ENCODE assay signal across 23 cellular contexts in genomic region chr20:31816221-31816620, GRCh38. TPM values are rescaled to one million over a fixed set of nuclear protein-coding genes. Genes with fewer than 3 reads are reported as not detected.
"Had no signal": no experiment of that assay in that cellular context is flagged by ENCODE, and none has a peak within 500 bp of the region (broad histone marks: within the 10 kb centered on the region; RNA-seq: fewer than 3 reads in every experiment).

No MANE protein-coding gene starts in this region.

- ATAC-seq: activated CD8-positive, alpha-beta T cell treated with anti-CD3 and anti-CD28 coated beads for 36 hours; activated T-cell treated with anti-CD3 and anti-CD28 coated beads, Interleukin-2, amount 50 U/mL, for 4 hours; effector memory CD8-positive, alpha-beta T cell; stimulated activated effector memory CD8-positive, alpha-beta T cell treated with anti-CD3 and anti-CD28 coated beads, Interleukin-12 subunit alpha, Interleukin-12 subunit beta, amount 100 ng/mL, for 72 hours had no signal

- H3K27ac ChIP-seq: brain microvascular endothelial cell, transverse colon, vagina had no signal

- DNase-seq: activated CD4-positive, alpha-beta T cell treated with anti-CD3 and anti-CD28 coated beads for 4 hours; activated CD8-positive, alpha-beta T cell treated with anti-CD3 and anti-CD28 coated beads for 36 hours; activated effector memory CD4-positive, alpha-beta T cell treated with Interleukin-2 at 50 U/mL for 16 hours; activated T-cell treated with anti-CD3 and anti-CD28 coated beads, Interleukin-2, amount 50 U/mL, for 4 hours; amniotic stem cell; brain microvascular endothelial cell; dermis blood vessel endothelial cell; effector memory CD8-positive, alpha-beta T cell; foreskin melanocyte; heart left ventricle; stimulated activated CD4-positive, alpha-beta T cell treated with anti-CD3 and anti-CD28 coated beads, Interleukin-12 subunit alpha, Interleukin-12 subunit beta, amount 100 ng/mL, for 4 hours; stimulated activated CD4-positive, alpha-beta T cell treated with anti-CD3 and anti-CD28 coated beads, Interleukin-2, amount 100 ng/mL, for 24 hours; T-helper 2 cell had no signal

- H3K27me3 Mint-ChIP-seq: activated CD8-positive, alpha-beta T cell treated with anti-CD3 and anti-CD28 coated beads for 36 hours; activated naive CD4-positive, alpha-beta T cell treated with anti-CD3 and anti-CD28 coated beads, Interleukin-2, amount 50 U/mL, for 24 hours; central memory CD8-positive, alpha-beta T cell; effector memory CD8-positive, alpha-beta T cell had no signal

- H3K4me3 Mint-ChIP-seq: activated CD8-positive, alpha-beta T cell treated with anti-CD3 and anti-CD28 coated beads for 36 hours; activated naive CD4-positive, alpha-beta T cell treated with anti-CD3 and anti-CD28 coated beads, Interleukin-2, amount 50 U/mL, for 24 hours; activated T-cell treated with anti-CD3 and anti-CD28 coated beads, Interleukin-2, amount 50 U/mL, for 4 hours; central memory CD8-positive, alpha-beta T cell; effector memory CD8-positive, alpha-beta T cell; mesothelial cell of epicardium; stimulated activated effector memory CD8-positive, alpha-beta T cell treated with anti-CD3 and anti-CD28 coated beads, Interleukin-12 subunit alpha, Interleukin-12 subunit beta, amount 100 ng/mL, for 72 hours; WTC11 had no signal

- H3K9me3 Mint-ChIP-seq: activated CD8-positive, alpha-beta T cell treated with anti-CD3 and anti-CD28 coated beads for 36 hours; activated naive CD4-positive, alpha-beta T cell treated with anti-CD3 and anti-CD28 coated beads, Interleukin-2, amount 50 U/mL, for 24 hours; activated T-cell treated with anti-CD3 and anti-CD28 coated beads, Interleukin-2, amount 50 U/mL, for 4 hours; central memory CD8-positive, alpha-beta T cell; effector memory CD8-positive, alpha-beta T cell; mesothelial cell of epicardium; stimulated activated effector memory CD8-positive, alpha-beta T cell treated with anti-CD3 and anti-CD28 coated beads, Interleukin-12 subunit alpha, Interleukin-12 subunit beta, amount 100 ng/mL, for 72 hours; WTC11 had no signal

- H3K27ac Mint-ChIP-seq: activated CD8-positive, alpha-beta T cell treated with anti-CD3 and anti-CD28 coated beads for 36 hours; activated naive CD4-positive, alpha-beta T cell treated with anti-CD3 and anti-CD28 coated beads, Interleukin-2, amount 50 U/mL, for 24 hours; effector memory CD8-positive, alpha-beta T cell; mesothelial cell of epicardium; stimulated activated effector memory CD8-positive, alpha-beta T cell treated with anti-CD3 and anti-CD28 coated beads, Interleukin-12 subunit alpha, Interleukin-12 subunit beta, amount 100 ng/mL, for 72 hours; WTC11 had no signal

- H3K36me3 ChIP-seq: brain microvascular endothelial cell, heart left ventricle, transverse colon, vagina had no signal

- H3K9me3 ChIP-seq: heart left ventricle, transverse colon, vagina had no signal

- H3K4me1 Mint-ChIP-seq: activated naive CD4-positive, alpha-beta T cell treated with anti-CD3 and anti-CD28 coated beads, Interleukin-2, amount 50 U/mL, for 24 hours; central memory CD8-positive, alpha-beta T cell; stimulated activated effector memory CD8-positive, alpha-beta T cell treated with anti-CD3 and anti-CD28 coated beads, Interleukin-12 subunit alpha, Interleukin-12 subunit beta, amount 100 ng/mL, for 72 hours had no signal

- H3K36me3 Mint-ChIP-seq: activated naive CD4-positive, alpha-beta T cell treated with anti-CD3 and anti-CD28 coated beads, Interleukin-2, amount 50 U/mL, for 24 hours; mesothelial cell of epicardium; stimulated activated effector memory CD8-positive, alpha-beta T cell treated with anti-CD3 and anti-CD28 coated beads, Interleukin-12 subunit alpha, Interleukin-12 subunit beta, amount 100 ng/mL, for 72 hours; WTC11 had no signal

- H3K4me1 ChIP-seq: vagina had no signal

- H3K27me3 ChIP-seq: brain microvascular endothelial cell, heart left ventricle, transverse colon, vagina had no signal

- H3K4me3 ChIP-seq: heart left ventricle, lung, transverse colon, vagina had no signal

RNA-seq across cellular contexts. Expression of gene MYLK2, which starts 2.9 kb away (rescaled TPM):
- total RNA-seq: vagina had no signal

RNA-seq across cellular contexts. Expression of gene FOXS1, which starts 29.2 kb away (rescaled TPM):
- total RNA-seq: activated CD8-positive, alpha-beta T cell treated with anti-CD3 and anti-CD28 coated beads for 36 hours; activated T-cell treated with anti-CD3 and anti-CD28 coated beads, Interleukin-2, amount 50 U/mL, for 4 hours; dermis blood vessel endothelial cell; vagina; WTC11 had no signal

RNA-seq across cellular contexts. Expression of gene DUSP15, which starts 54.1 kb away (rescaled TPM):
- total RNA-seq: activated CD8-positive, alpha-beta T cell treated with anti-CD3 and anti-CD28 coated beads for 36 hours; activated T-cell treated with anti-CD3 and anti-CD28 coated beads, Interleukin-2, amount 50 U/mL, for 4 hours; fibroblast of lung had no signal

RNA-seq across cellular contexts. Expression of gene TTLL9, which starts 54.2 kb away (rescaled TPM):
- total RNA-seq: activated CD8-positive, alpha-beta T cell treated with anti-CD3 and anti-CD28 coated beads for 36 hours; activated T-cell treated with anti-CD3 and anti-CD28 coated beads, Interleukin-2, amount 50 U/mL, for 4 hours; dermis blood vessel endothelial cell; fibroblast of lung; heart left ventricle; myocyte; transverse colon; vagina; WTC11 had no signal
